Comparison of ENCODE assay signal across 9 cellular contexts in the genomic region with DNA sequence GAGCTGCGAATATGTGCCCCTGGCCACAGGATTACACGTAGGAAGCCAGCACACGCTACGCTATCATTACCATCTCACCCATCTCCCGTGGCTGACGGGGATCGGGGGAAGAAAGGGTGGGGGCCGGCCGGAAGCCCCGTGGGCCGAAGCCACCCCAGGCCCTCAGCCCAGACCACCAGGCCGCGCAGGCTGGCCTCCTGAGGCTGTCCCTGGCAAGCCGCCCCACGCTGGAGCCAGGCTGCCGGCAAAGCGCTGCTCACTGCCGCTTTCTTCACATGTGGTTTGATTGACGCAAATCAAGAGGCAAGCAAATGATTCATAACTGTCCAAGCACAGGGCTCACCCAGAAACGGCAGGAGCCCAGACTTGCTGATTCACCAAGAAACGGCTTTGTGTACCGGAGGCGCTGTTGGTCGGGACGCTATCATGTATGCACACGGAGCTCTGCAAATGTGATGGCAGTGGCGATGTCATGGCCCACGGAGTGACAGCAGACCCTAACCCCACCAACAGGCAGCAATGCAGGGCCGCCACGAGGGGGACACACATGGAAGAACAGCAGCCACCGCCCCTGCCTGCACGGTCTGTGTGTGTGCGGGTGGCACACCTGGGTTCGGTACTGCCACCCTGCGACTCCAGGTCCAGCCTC.
DNase-seq lines count a peak whose midpoint lies in the region; ATAC-seq and TF ChIP-seq lines count a peak whose summit lies in the region.
"Had no signal": no experiment of that assay in that cellular context is flagged by ENCODE, and none has a peak within 500 bp of the region (broad histone marks: within the 10 kb centered on the region; RNA-seq: fewer than 3 reads in every experiment).

No MANE protein-coding gene starts in this region.

- peak overlapping the region; percentile 88 for H3K4me3 Mint-ChIP-seq in activated T-helper 17 cell treated with anti-CD3 and anti-CD28 coated beads, Interleukin-2, amount 50 U/mL, for 72 hours

- TF ChIP-seq CTCF in osteoblast (IDR thresholded peaks at IDR 0.05; ENCODE audit: extremely low read depth, low read depth, low read length) = peak; percentile 16
- TF ChIP-seq CTCF in testis (IDR thresholded peaks at IDR 0.05) = no peak

- H3K36me3 ChIP-seq in osteoblast (ENCODE audit: insufficient read depth, low read length) (no peaks in the 10 kb centered on the region), testis (ENCODE audit: low read depth, missing control alignments) (no peaks in the 10 kb centered on the region)

- H3K27ac ChIP-seq in osteoblast (ENCODE audit: low read depth, low read length) = peak overlapping the region; percentile 99
- peak overlapping the region in 1 of 2 donors; percentile 68 for H3K27ac ChIP-seq in testis
- H3K27ac ChIP-seq: C4-2B had no signal

- H3K27ac Mint-ChIP-seq in activated T-helper 17 cell treated with anti-CD3 and anti-CD28 coated beads, Interleukin-2, amount 50 U/mL, for 72 hours = peak overlapping the region; percentile 95

- H3K27me3 Mint-ChIP-seq in activated T-helper 17 cell treated with anti-CD3 and anti-CD28 coated beads, Interleukin-2, amount 50 U/mL, for 72 hours = no peaks in the 10 kb centered on the region

- H3K9me3 ChIP-seq in osteoblast (ENCODE audit: low read depth, low read length) = no peaks in the 10 kb centered on the region
- no peaks in the 10 kb centered on the region for H3K9me3 ChIP-seq in testis

- peaks cover 10% of the 10 kb centered on the region for H3K36me3 Mint-ChIP-seq in activated T-helper 17 cell treated with anti-CD3 and anti-CD28 coated beads, Interleukin-2, amount 50 U/mL, for 72 hours (ENCODE audit: low read depth)

- peaks cover 34% of the 10 kb centered on the region for H3K4me1 Mint-ChIP-seq in activated T-helper 17 cell treated with anti-CD3 and anti-CD28 coated beads, Interleukin-2, amount 50 U/mL, for 72 hours

- peak overlapping the region; percentile 74 for H2AFZ ChIP-seq in osteoblast (ENCODE audit: low read length)

- peak; percentile 59 for ATAC-seq in GM21526 (IDR thresholded peaks at IDR 0.05; ENCODE audit: low FRiP score, unreplicated experiment)
- peak; percentile 87 for ATAC-seq in activated T-helper 17 cell treated with anti-CD3 and anti-CD28 coated beads, Interleukin-2, amount 50 U/mL, for 72 hours (replicated peaks)

- H3K4me2 ChIP-seq in osteoblast (ENCODE audit: insufficient read depth, low read length) = peak overlapping the region; percentile 79

- 64 to 69% methylated on average over 33 to 35 of the region's 35 CpGs for WGBS in testis, 2 donors

- TF ChIP-seq POLR2A in testis (IDR thresholded peaks at IDR 0.05) = no peak

- H3K27me3 ChIP-seq in osteoblast (ENCODE audit: insufficient read depth, low read length) (no peaks in the 10 kb centered on the region), testis (no peaks in the 10 kb centered on the region)

- peaks cover 36% of the 10 kb centered on the region for H3K79me2 ChIP-seq in osteoblast (ENCODE audit: insufficient read depth, low read length)

- H3K4me1 ChIP-seq in osteoblast (ENCODE audit: insufficient read depth, low read length) = peaks cover 41% of the 10 kb centered on the region
- peaks cover 30% of the 10 kb centered on the region for H3K4me1 ChIP-seq in testis

- intact Hi-C loops in testis (cut with DNase I; ENCODE audit: low total_unique reads) = no loop called here

- no peaks in the 10 kb centered on the region for H3K9me3 Mint-ChIP-seq in activated T-helper 17 cell treated with anti-CD3 and anti-CD28 coated beads, Interleukin-2, amount 50 U/mL, for 72 hours

- H4K20me1 ChIP-seq in osteoblast (ENCODE audit: insufficient read depth, low read length) = no peaks in the 10 kb centered on the region

- peak; percentile 66 for DNase-seq in 8988T
- peak; percentile 73 for DNase-seq in OCI-M1 (lab: John Stamatoyannopoulos, UW)
- DNase-seq in fibroblast of peridontal ligament (ENCODE audit: extremely low read depth) = peak; percentile 99
- peak; percentile 99 for DNase-seq in osteoblast (ENCODE audit: insufficient read length, low spot score, missing footprints)
- peak; percentile 49 for DNase-seq in testis
- DNase-seq in NCI-H1105 treated with DMSO at 0.1 percent for 48 hours (lab: John Stamatoyannopoulos, UW) = no peak

- H3K4me3 ChIP-seq in osteoblast (ENCODE audit: insufficient read depth, low read length) (peak overlapping the region; percentile 64), testis (no peak overlapping the region)
